ENCODE assay signal across 16 cellular contexts in the genomic region with DNA sequence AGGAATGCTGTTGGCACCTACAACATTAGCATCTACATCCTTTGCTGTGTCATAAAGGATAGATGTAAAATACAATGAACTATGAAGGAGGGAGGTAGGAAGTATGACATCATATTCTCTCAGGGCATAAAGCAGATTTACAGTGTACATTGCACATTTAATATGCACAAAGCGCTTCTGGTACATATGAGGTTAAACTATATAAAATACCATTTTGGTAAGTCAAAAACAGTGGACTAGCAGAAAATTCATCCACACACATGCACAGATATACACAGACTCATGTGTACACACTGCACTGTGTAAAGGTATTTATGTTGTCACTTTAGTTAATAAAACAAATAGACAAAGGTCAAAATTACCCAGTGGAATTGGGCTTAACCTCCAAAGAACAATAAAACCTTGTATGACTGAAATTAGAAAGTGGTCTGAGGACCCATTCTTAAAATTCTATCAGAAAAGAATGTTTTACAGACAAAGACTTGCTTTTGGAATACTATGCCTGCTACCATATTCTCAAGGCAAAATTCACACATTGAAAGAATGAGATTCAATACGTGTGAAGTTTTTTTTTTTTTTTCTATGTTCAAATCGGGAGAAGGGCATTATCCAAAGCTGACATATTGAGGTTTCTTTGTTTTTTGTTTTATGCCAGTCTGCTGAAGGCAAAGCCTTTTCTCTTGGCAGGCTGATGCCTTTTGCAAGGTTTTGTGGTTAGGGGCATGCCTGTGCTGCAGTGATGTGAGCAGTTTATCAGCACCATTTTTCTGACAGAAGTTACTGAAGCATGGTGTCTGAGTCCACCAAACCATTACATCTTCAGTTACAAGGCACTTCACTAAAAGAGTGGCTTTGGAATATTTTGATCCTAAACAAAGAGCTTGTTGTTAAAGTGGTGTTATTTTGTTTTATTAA.
DNase-seq lines count a peak whose midpoint lies in the region; ATAC-seq, FAIRE-seq and TF ChIP-seq lines count a peak whose summit lies in the region.
"Had no signal": no experiment of that assay in that cellular context is flagged by ENCODE, and none has a peak within 500 bp of the region (broad histone marks: within the 10 kb centered on the region; RNA-seq: fewer than 3 reads in every experiment).

No MANE protein-coding gene starts in this region.

- H2AFZ ChIP-seq in astrocyte (ENCODE audit: low read depth, low read length) = no peak overlapping the region
- H2AFZ ChIP-seq in HepG2 (ENCODE audit: low read length) = no peak overlapping the region

- DNase-seq in Daoy (ENCODE audit: low read depth) = peak; percentile 24
- DNase-seq in NB4 (ENCODE audit: low read depth) = peak; percentile 22
- peak; percentile 61 for DNase-seq in astrocyte (ENCODE audit: low read depth)
- peak; percentile 94 for DNase-seq in HepG2 (ENCODE audit: low spot score)
- DNase-seq in substantia nigra (lab: John Stamatoyannopoulos, UW) = no peak
- DNase-seq in SHP77 (lab: John Stamatoyannopoulos, UW) = no peak
- DNase-seq in aorta = no peak
- DNase-seq: activated CD8-positive, alpha-beta T cell treated with anti-CD3 and anti-CD28 coated beads, Interleukin-2, amount 10 ng/mL, durations not matched to agents 7 days and 5 days; activated gamma-delta T cell; NCI-H1092 treated with DMSO at 0.1 percent for 48 hours; NCI-H82 had no signal

- intact Hi-C loops in HepG2 (cut with micrococcal nuclease; ENCODE audit: unreplicated experiment) (loop anchor here (1.0 to 2.0 kb wide), 4 partner anchors 14 to 141 kb away; no protein-coding TSS in a partner anchor), aorta (cut with DNase I) (no loop called here)

- no peak for TF ChIP-seq CTCF in NB4 (IDR thresholded peaks at IDR 0.05; ENCODE audit: low read depth, low read length)
- TF ChIP-seq CTCF in astrocyte (IDR thresholded peaks at IDR 0.05; ENCODE audit: insufficient read depth, low read depth, low read length) = no peak
- no peak for TF ChIP-seq CTCF in HepG2 (CRISPR knock-in tag; IDR thresholded peaks at IDR 0.05)

- H3K27me3 ChIP-seq in astrocyte (ENCODE audit: insufficient read depth, low read length) (no peaks in the 10 kb centered on the region), HepG2 (ENCODE audit: control insufficient read depth in 1 of 2, insufficient read depth in 2 of 2, low read length in 2 of 2) (no peaks in the 10 kb centered on the region), aorta (ENCODE audit: control insufficient read depth in 1 of 2, insufficient read depth in 2 of 2, low read length in 1 of 2) (no peaks in the 10 kb centered on the region)

- H3K4me1 ChIP-seq in astrocyte (ENCODE audit: insufficient read depth, low read length) = no peaks in the 10 kb centered on the region
- peaks cover 86% of the 10 kb centered on the region for H3K4me1 ChIP-seq in HepG2 (ENCODE audit: insufficient read depth, low read length)
- H3K4me1 ChIP-seq in aorta (ENCODE audit: control insufficient read depth in 1 of 2, insufficient read depth in 2 of 2, low read length in 2 of 2) = no peaks in the 10 kb centered on the region

- H3K4me3 ChIP-seq in NB4 (ENCODE audit: low read depth, low read length) (no peak overlapping the region), astrocyte (ENCODE audit: insufficient read depth, low read depth, low read length) (no peak overlapping the region), HepG2 (replicated peaks in 1 of 3; ENCODE audit: insufficient read depth in 1 of 3, low read depth in 2 of 3, low read length in 3 of 3) (peak overlapping the region in 2 of 3 experiments; percentile 1 to 44; a peak in 3 of 6 replicates), aorta (ENCODE audit: low read length in 2 of 2) (no peak overlapping the region)
- H3K4me3 ChIP-seq: lung, smooth muscle cell had no signal

- BruUV-seq in HepG2 (replicated peaks; lab: Mats Ljungman, UMichigan) = no TSS peak

- H3K9ac ChIP-seq in astrocyte (ENCODE audit: low read length) (no peak overlapping the region), HepG2 (ENCODE audit: insufficient read depth, low read depth, low read length) (peak overlapping the region; percentile 37)

- POLR2A ChIA-PET in HepG2 (lab: Yijun Ruan, JAX) = interaction anchor here (1.0 kb wide), 1 partner anchor 197 kb away, joined by 3 read pairs; no protein-coding TSS in a partner anchor

- TF ChIP-seq EP300 in HepG2 (IDR thresholded peaks at IDR 0.05; ENCODE audit: low read depth in 2 of 2, low read length in 2 of 2) = peak; percentile 55 to 94; a peak in 3 of 4 replicates
- peak; percentile 66; the same call in 1 of the 2 replicates for TF ChIP-seq EP300 in HepG2 (CRISPR knock-in tag; IDR thresholded peaks at IDR 0.05; ENCODE audit: borderline replicate concordance)

- peaks cover 6% of the 10 kb centered on the region for H3K4me1 Mint-ChIP-seq in astrocyte (ENCODE audit: low read depth, unreplicated experiment)

- no peaks in the 10 kb centered on the region for H3K36me3 Mint-ChIP-seq in astrocyte (ENCODE audit: low read depth, unreplicated experiment)

- no peak overlapping the region for H3K4me3 Mint-ChIP-seq in astrocyte (ENCODE audit: unreplicated experiment)
- H3K4me3 Mint-ChIP-seq: activated CD8-positive, alpha-beta T cell treated with anti-CD3 and anti-CD28 coated beads, Interleukin-2, amount 10 ng/mL, durations not matched to agents 7 days and 5 days; central memory CD8-positive, alpha-beta T cell had no signal

- TF ChIP-seq POLR2A in NB4 (IDR thresholded peaks at IDR 0.05; ENCODE audit: extremely low read depth, insufficient read length) (no peak), HepG2 (IDR thresholded peaks at IDR 0.05; ENCODE audit: insufficient read depth in 1 of 2, low read depth in 2 of 2, low read length in 2 of 2) (no peak)

- H3K79me2 ChIP-seq in astrocyte (ENCODE audit: insufficient read depth, low read length) (no peaks in the 10 kb centered on the region), HepG2 (ENCODE audit: insufficient read depth, low read length) (peaks cover 7% of the 10 kb centered on the region)

- in situ Hi-C loops in HepG2 (cut with HindIII; ENCODE audit: extremely low pct_ligation_motif_present, low pct_unique_long_range_greater_than_20kb) = no loop called here

- H3K27ac Mint-ChIP-seq in astrocyte (ENCODE audit: unreplicated experiment) = no peak overlapping the region
- H3K27ac Mint-ChIP-seq: activated CD8-positive, alpha-beta T cell treated with anti-CD3 and anti-CD28 coated beads, Interleukin-2, amount 10 ng/mL, durations not matched to agents 7 days and 5 days had no signal

- H4K20me1 ChIP-seq in astrocyte (ENCODE audit: insufficient read depth, low read length) (no peaks in the 10 kb centered on the region), HepG2 (ENCODE audit: insufficient read depth, low read length) (no peaks in the 10 kb centered on the region)

- no peak for TF ChIP-seq RAD21 in HepG2 (CRISPR knock-in tag; IDR thresholded peaks at IDR 0.05)

- ATAC-seq in HepG2 (peak; percentile 91), GM19452 (IDR thresholded peaks at IDR 0.05; ENCODE audit: unreplicated experiment) (no peak), aorta (ENCODE audit: low FRiP score) (no peak)
- ATAC-seq: activated CD8-positive, alpha-beta T cell treated with anti-CD3 and anti-CD28 coated beads, Interleukin-2, amount 10 ng/mL, durations not matched to agents 7 days and 5 days; esophagus mucosa had no signal

- H3K9me3 ChIP-seq in astrocyte (ENCODE audit: insufficient read depth, low read depth, low read length) (no peaks in the 10 kb centered on the region), HepG2 (ENCODE audit: low read length) (no peaks in the 10 kb centered on the region), aorta (ENCODE audit: control insufficient read depth, low read length) (no peaks in the 10 kb centered on the region)

- FAIRE-seq in astrocyte (lab: Jason Lieb, UNC) = peak; percentile 58
- peak; percentile 12 for FAIRE-seq in HepG2 (lab: Jason Lieb, UNC)

- no peaks in the 10 kb centered on the region for H3K9me3 Mint-ChIP-seq in astrocyte (ENCODE audit: unreplicated experiment)
- H3K9me3 Mint-ChIP-seq: central memory CD8-positive, alpha-beta T cell had no signal

- H3K4me2 ChIP-seq in astrocyte (ENCODE audit: low read length) = no peak overlapping the region
- H3K4me2 ChIP-seq in HepG2 (ENCODE audit: low read depth, low read length) = peak overlapping the region; percentile 67
- H3K4me2 ChIP-seq: smooth muscle cell had no signal

- H3K36me3 ChIP-seq in astrocyte (ENCODE audit: insufficient read depth, low read length) = no peaks in the 10 kb centered on the region
- H3K36me3 ChIP-seq in HepG2 (replicated peaks in 1 of 2; ENCODE audit: control insufficient read depth in 1 of 2, insufficient read depth in 2 of 2, low read length in 2 of 2) = peaks cover 0 to 3% of the 10 kb centered on the region in 2 experiments; a peak in 2 of 5 replicates
- H3K36me3 ChIP-seq in aorta (ENCODE audit: control insufficient read depth in 1 of 2, insufficient read depth in 2 of 2, low read length in 1 of 2) = no peaks in the 10 kb centered on the region

- CTCF ChIA-PET in HepG2 (lab: Yijun Ruan, JAX; ENCODE audit: low intra/inter-chr PET ratio, low total read pairs) = no interaction called here

- no peaks in the 10 kb centered on the region for H3K27me3 Mint-ChIP-seq in astrocyte (ENCODE audit: low read depth, unreplicated experiment)
- H3K27me3 Mint-ChIP-seq: central memory CD8-positive, alpha-beta T cell had no signal

- no peak overlapping the region for H3K27ac ChIP-seq in astrocyte (ENCODE audit: low read depth, low read length)
- peak overlapping the region; percentile 77 for H3K27ac ChIP-seq in HepG2 (ENCODE audit: extremely low read length, insufficient read depth, low read length)
- H3K27ac ChIP-seq in substantia nigra (ENCODE audit: low read depth, low read length, poor library complexity, severe bottlenecking) = no peak overlapping the region
- H3K27ac ChIP-seq in aorta (ENCODE audit: low read depth in 1 of 2, low read length in 2 of 2) = no peak overlapping the region

- WGBS in HepG2 (ENCODE audit: low lambda C conversion rate) = 32% methylated on average over 3 of the region's 3 CpGs
- 76 to 79% methylated on average over 3 of the region's 3 CpGs for WGBS in aorta, 2 donors

TF ChIP-seq in HepG2, 621 proteins besides CTCF, POLR2A, EP300 and RAD21 (continues in another document):
- TF ChIP-seq FOXJ3 (CRISPR knock-in tag; IDR thresholded peaks at IDR 0.05; ENCODE audit: borderline replicate concordance) (peak; percentile 78), ZNF629 (CRISPR knock-in tag; conservative IDR thresholded peaks at IDR 0.05) (no peak), HNRNPL (IDR thresholded peaks at IDR 0.05; ENCODE audit: low read depth, low read length) (0 out of 2 replicates have a peak, but pooled peaks have one; percentile 28), RCOR2 (CRISPR knock-in tag; IDR thresholded peaks at IDR 0.05) (peak; percentile 66; the same call in 1 of the 2 replicates), MIXL1 (CRISPR knock-in tag; IDR thresholded peaks at IDR 0.05) (peak; percentile 93), NONO (IDR thresholded peaks at IDR 0.05) (no peak), NONO (CRISPR knock-in tag; conservative IDR thresholded peaks at IDR 0.05) (peak; percentile 40; the same call in 1 of the 2 replicates), SOX6 (IDR thresholded peaks at IDR 0.05) (no peak), SOX6 (CRISPR knock-in tag; IDR thresholded peaks at IDR 0.05) (peak; percentile 96)

Comparison
In these comparisons a context has a peak if more than half of its experiments do, and no peak if none do; other contexts are left out.
1. DNase-seq: peak in Daoy (single experiment), NB4 (single experiment), astrocyte (single experiment) and HepG2 (single experiment); none in substantia nigra (0 of 49), SHP77 (0 of 2) and aorta (0 of 2).
2. H3K4me3 ChIP-seq: peak in HepG2 (2 of 3); none in NB4 (single experiment), astrocyte (single experiment) and aorta (0 of 2).